1 cellular context compared by ENCODE assay signal in the genomic region with DNA sequence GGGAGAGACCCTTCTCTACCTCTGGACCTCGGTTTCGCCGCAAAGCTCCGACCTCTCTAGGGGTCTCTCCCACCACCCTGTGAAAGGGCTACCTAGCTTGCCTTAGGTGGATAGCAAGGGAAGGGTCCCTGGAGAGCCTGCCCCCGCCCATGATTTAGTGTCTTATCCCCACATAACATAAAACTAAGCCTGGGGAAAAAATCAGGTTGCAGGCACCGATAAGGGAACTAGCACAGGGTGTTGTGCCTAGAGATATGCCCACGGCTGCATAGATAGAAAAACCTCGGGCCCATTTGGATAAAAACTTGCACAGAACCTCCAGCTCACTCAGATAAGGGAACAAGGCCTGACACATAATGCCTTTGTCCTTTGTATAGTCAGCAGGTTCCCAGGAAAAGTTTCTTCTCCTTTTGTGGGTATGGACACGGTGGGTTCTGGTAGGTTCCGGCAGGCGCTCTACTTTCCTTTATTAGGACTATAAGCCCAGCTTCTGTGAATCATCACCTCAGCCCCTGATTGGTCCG.
TF ChIP-seq lines count a peak whose summit lies in the region.

No MANE protein-coding gene starts in this region.

TF ChIP-seq in K562, 482 proteins besides CTCF, POLR2A, EP300 and RAD21 (continued from another document and continues in another):
- TF ChIP-seq DLX4 (CRISPR knock-in tag; IDR thresholded peaks at IDR 0.05): no peak
- TF ChIP-seq ZNF507 (tag; conservative IDR thresholded peaks at IDR 0.05): no peak
- TF ChIP-seq TEAD4 (IDR thresholded peaks at IDR 0.05; ENCODE audit: low read length): peak; percentile 99
- no peak for TF ChIP-seq TEAD4 (CRISPR knock-in tag; IDR thresholded peaks at IDR 0.05; ENCODE audit: borderline replicate concordance)
- no peak for TF ChIP-seq POLR2H (tag; IDR thresholded peaks at IDR 0.05; ENCODE audit: low read depth)
- no peak for TF ChIP-seq ZBTB5 (IDR thresholded peaks at IDR 0.05)
- TF ChIP-seq, protein P1, sequence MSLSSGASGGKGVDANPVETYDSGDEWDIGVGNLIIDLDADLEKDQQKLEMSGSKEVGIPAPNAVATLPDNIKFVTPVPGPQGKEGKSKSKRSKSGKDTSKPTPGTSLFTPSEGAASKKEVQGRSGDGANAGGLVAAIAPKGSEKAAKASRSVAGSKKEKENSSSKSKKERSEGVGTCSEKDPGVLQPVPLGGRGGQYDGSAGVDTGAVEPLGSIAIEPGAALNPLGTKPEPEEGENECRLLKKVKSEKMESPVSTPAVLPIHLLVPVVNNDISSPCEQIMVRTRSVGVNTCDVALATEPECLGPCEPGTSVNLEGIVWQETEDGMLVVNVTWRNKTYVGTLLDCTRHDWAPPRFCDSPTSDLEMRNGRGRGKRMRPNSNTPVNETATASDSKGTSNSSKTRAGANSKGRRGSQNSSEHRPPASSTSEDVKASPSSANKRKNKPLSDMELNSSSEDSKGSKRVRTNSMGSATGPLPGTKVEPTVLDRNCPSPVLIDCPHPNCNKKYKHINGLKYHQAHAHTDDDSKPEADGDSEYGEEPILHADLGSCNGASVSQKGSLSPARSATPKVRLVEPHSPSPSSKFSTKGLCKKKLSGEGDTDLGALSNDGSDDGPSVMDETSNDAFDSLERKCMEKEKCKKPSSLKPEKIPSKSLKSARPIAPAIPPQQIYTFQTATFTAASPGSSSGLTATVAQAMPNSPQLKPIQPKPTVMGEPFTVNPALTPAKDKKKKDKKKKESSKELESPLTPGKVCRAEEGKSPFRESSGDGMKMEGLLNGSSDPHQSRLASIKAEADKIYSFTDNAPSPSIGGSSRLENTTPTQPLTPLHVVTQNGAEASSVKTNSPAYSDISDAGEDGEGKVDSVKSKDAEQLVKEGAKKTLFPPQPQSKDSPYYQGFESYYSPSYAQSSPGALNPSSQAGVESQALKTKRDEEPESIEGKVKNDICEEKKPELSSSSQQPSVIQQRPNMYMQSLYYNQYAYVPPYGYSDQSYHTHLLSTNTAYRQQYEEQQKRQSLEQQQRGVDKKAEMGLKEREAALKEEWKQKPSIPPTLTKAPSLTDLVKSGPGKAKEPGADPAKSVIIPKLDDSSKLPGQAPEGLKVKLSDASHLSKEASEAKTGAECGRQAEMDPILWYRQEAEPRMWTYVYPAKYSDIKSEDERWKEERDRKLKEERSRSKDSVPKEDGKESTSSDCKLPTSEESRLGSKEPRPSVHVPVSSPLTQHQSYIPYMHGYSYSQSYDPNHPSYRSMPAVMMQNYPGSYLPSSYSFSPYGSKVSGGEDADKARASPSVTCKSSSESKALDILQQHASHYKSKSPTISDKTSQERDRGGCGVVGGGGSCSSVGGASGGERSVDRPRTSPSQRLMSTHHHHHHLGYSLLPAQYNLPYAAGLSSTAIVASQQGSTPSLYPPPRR (CRISPR knock-in tag; IDR thresholded peaks at IDR 0.05; ENCODE audit: borderline replicate concordance): 0 out of 2 replicates have a peak, but pooled peaks have one; percentile 17
- TF ChIP-seq MAFF (IDR thresholded peaks at IDR 0.05; ENCODE audit: low read length): no peak
- no peak for TF ChIP-seq HMGN3 (IDR thresholded peaks at IDR 0.05; ENCODE audit: borderline replicate concordance, extremely low read depth, insufficient read length, low read depth, low read length)
- TF ChIP-seq ESRRB (CRISPR knock-in tag; IDR thresholded peaks at IDR 0.05; ENCODE audit: borderline replicate concordance): no peak
- TF ChIP-seq RFX1 (IDR thresholded peaks at IDR 0.05): no peak
- TF ChIP-seq, protein P2, sequence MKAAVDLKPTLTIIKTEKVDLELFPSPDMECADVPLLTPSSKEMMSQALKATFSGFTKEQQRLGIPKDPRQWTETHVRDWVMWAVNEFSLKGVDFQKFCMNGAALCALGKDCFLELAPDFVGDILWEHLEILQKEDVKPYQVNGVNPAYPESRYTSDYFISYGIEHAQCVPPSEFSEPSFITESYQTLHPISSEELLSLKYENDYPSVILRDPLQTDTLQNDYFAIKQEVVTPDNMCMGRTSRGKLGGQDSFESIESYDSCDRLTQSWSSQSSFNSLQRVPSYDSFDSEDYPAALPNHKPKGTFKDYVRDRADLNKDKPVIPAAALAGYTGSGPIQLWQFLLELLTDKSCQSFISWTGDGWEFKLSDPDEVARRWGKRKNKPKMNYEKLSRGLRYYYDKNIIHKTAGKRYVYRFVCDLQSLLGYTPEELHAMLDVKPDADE (conservative IDR thresholded peaks at IDR 0.05; ENCODE audit: control insufficient read depth, low read depth, low read length): 0 out of 2 replicates have a peak, but pooled peaks have one; percentile 45
- TF ChIP-seq, protein P3, sequence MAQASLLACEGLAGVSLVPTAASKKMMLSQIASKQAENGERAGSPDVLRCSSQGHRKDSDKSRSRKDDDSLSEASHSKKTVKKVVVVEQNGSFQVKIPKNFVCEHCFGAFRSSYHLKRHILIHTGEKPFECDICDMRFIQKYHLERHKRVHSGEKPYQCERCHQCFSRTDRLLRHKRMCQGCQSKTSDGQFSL (CRISPR knock-in tag; IDR thresholded peaks at IDR 0.05): no peak
- TF ChIP-seq, protein P3 (tag; IDR thresholded peaks at IDR 0.05): no peak
- 0 out of 2 replicates have a peak, but pooled peaks have one; percentile 58 for TF ChIP-seq ILF3 (IDR thresholded peaks at IDR 0.05; ENCODE audit: borderline replicate concordance)
- no peak for TF ChIP-seq TGIF2 (CRISPR knock-in tag; IDR thresholded peaks at IDR 0.05)
- peak; percentile 95 for TF ChIP-seq CHD4 (IDR thresholded peaks at IDR 0.05; ENCODE audit: insufficient read depth, insufficient replicate concordance, low read depth, low read length, poor library complexity, severe bottlenecking)
- TF ChIP-seq, protein P4, sequence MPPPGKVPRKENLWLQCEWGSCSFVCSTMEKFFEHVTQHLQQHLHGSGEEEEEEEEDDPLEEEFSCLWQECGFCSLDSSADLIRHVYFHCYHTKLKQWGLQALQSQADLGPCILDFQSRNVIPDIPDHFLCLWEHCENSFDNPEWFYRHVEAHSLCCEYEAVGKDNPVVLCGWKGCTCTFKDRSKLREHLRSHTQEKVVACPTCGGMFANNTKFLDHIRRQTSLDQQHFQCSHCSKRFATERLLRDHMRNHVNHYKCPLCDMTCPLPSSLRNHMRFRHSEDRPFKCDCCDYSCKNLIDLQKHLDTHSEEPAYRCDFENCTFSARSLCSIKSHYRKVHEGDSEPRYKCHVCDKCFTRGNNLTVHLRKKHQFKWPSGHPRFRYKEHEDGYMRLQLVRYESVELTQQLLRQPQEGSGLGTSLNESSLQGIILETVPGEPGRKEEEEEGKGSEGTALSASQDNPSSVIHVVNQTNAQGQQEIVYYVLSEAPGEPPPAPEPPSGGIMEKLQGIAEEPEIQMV (tag; conservative IDR thresholded peaks at IDR 0.05; ENCODE audit: low read depth): 0 out of 2 replicates have a peak, but pooled peaks have one; percentile 14
- TF ChIP-seq SRSF7 (optimal IDR thresholded peaks at IDR 0.05; ENCODE audit: low read depth, low read length): no peak
- peak; percentile 67; the same call in 1 of the 2 replicates for TF ChIP-seq MAFG (tag; conservative IDR thresholded peaks at IDR 0.05)
- TF ChIP-seq CBX3 (IDR thresholded peaks at IDR 0.05; ENCODE audit: borderline replicate concordance in 1 of 2, low read length in 2 of 2): no peak
- TF ChIP-seq KHSRP (IDR thresholded peaks at IDR 0.05): peak; percentile 81
- no peak for TF ChIP-seq ADNP (tag; IDR thresholded peaks at IDR 0.05)
- no peak for TF ChIP-seq FOXA3 (CRISPR knock-in tag; conservative IDR thresholded peaks at IDR 0.05 in 1 of 2, IDR thresholded peaks at IDR 0.05 in 1 of 2)
- TF ChIP-seq, protein P5, sequence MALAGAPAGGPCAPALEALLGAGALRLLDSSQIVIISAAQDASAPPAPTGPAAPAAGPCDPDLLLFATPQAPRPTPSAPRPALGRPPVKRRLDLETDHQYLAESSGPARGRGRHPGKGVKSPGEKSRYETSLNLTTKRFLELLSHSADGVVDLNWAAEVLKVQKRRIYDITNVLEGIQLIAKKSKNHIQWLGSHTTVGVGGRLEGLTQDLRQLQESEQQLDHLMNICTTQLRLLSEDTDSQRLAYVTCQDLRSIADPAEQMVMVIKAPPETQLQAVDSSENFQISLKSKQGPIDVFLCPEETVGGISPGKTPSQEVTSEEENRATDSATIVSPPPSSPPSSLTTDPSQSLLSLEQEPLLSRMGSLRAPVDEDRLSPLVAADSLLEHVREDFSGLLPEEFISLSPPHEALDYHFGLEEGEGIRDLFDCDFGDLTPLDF (CRISPR knock-in tag; IDR thresholded peaks at IDR 0.05): no peak
- TF ChIP-seq SMAD1 (IDR thresholded peaks at IDR 0.05; ENCODE audit: low read depth, low read length, partially characterized antibody): peak; percentile 72
- TF ChIP-seq POLR3G (IDR thresholded peaks at IDR 0.05; ENCODE audit: extremely low read depth, insufficient read length, insufficient replicate concordance): no peak
- TF ChIP-seq MTF1 (CRISPR knock-in tag; IDR thresholded peaks at IDR 0.05; ENCODE audit: borderline replicate concordance): no peak
- peak; percentile 78 for TF ChIP-seq CREB1 (IDR thresholded peaks at IDR 0.05)
- TF ChIP-seq CREB1 (CRISPR knock-in tag; IDR thresholded peaks at IDR 0.05): no peak
- no peak for TF ChIP-seq HMG20A (CRISPR knock-in tag; conservative IDR thresholded peaks at IDR 0.05)
- peak; percentile 87; the same call in 1 of the 2 replicates for TF ChIP-seq ZC3H4 (CRISPR knock-in tag; IDR thresholded peaks at IDR 0.05; ENCODE audit: borderline replicate concordance)
- no peak for TF ChIP-seq ZZZ3 (IDR thresholded peaks at IDR 0.05)
- TF ChIP-seq MCM5 (IDR thresholded peaks at IDR 0.05; ENCODE audit: low read depth): no peak
- no peak for TF ChIP-seq JUN (IDR thresholded peaks at IDR 0.05; ENCODE audit: borderline replicate concordance, low read depth, low read length)
- TF ChIP-seq JUN (CRISPR knock-in tag; IDR thresholded peaks at IDR 0.05; ENCODE audit: borderline replicate concordance): no peak
- no peak for TF ChIP-seq BRCA1 (IDR thresholded peaks at IDR 0.05)
- TF ChIP-seq BRCA1 (CRISPR knock-in tag; IDR thresholded peaks at IDR 0.05): no peak
- TF ChIP-seq ZNF174 (CRISPR knock-in tag; IDR thresholded peaks at IDR 0.05): no peak
- TF ChIP-seq WHSC1 (IDR thresholded peaks at IDR 0.05; ENCODE audit: low read length): no peak
- TF ChIP-seq TAF1 (IDR thresholded peaks at IDR 0.05; ENCODE audit: control insufficient read depth, extremely low read depth, insufficient read depth, low read length, severe bottlenecking): no peak
- peak; percentile 3; the same call in 1 of the 2 replicates for TF ChIP-seq ZNF830 (CRISPR knock-in tag; IDR thresholded peaks at IDR 0.05)
- peak; percentile 88 for TF ChIP-seq SMAD3 (CRISPR knock-in tag; conservative IDR thresholded peaks at IDR 0.05)
- no peak for TF ChIP-seq SPI1 (IDR thresholded peaks at IDR 0.05; ENCODE audit: borderline replicate concordance, low read depth, low read length)
- no peak for TF ChIP-seq FIP1L1 (IDR thresholded peaks at IDR 0.05; ENCODE audit: low read depth, low read length, poor library complexity, severe bottlenecking)
- peak; percentile 97 for TF ChIP-seq STAT5A (IDR thresholded peaks at IDR 0.05; ENCODE audit: borderline replicate concordance, low read length)
- TF ChIP-seq ZNF280A (IDR thresholded peaks at IDR 0.05; ENCODE audit: low read depth, partially characterized antibody): no peak
- no peak for TF ChIP-seq NFXL1 (CRISPR knock-in tag; IDR thresholded peaks at IDR 0.05)
